21 cellular contexts compared by ENCODE assay signal in genomic region chr10:33413093-33413442, GRCh38.
A peak's percentile ranks its signal among the peaks of the same experiment; 100 is the strongest.
DNase-seq lines count a peak whose midpoint lies in the region; ATAC-seq and TF ChIP-seq lines count a peak whose summit lies in the region.
"Had no signal": no experiment of that assay in that cellular context is flagged by ENCODE, and none has a peak within 500 bp of the region (broad histone marks: within the 10 kb centered on the region; RNA-seq: fewer than 3 reads in every experiment).

No MANE protein-coding gene starts in this region.

- no peaks in the 10 kb centered on the region for H3K9me3 Mint-ChIP-seq in dendritic cell treated with granulocyte-macrophage colony-stimulating factor and Interleukin-4, amounts not matched to agents 40 ng/mL and 50 ng/mL, for 4 days
- peaks cover 0 to 4% (median 0%) of the 10 kb centered on the region in 11 donors for H3K9me3 Mint-ChIP-seq in naive thymus-derived CD4-positive, alpha-beta T cell
- H3K9me3 Mint-ChIP-seq: T-helper 1 cell treated with Interleukin-12 subunit alpha and Interleukin-12 subunit beta and Interleukin-4 antibody, amounts not matched to agents 30 μg/mL and 1 μg/mL, for 36 hours had no signal

- H3K4me3 ChIP-seq in BLaER1: no peak overlapping the region
- H3K4me3 ChIP-seq in naive thymus-derived CD4-positive, alpha-beta T cell (ENCODE audit: low read length): no peak overlapping the region
- H3K4me3 ChIP-seq: colonic mucosa, esophagus squamous epithelium, HAP-1, K562, stomach had no signal

- H3K27me3 Mint-ChIP-seq in dendritic cell treated with granulocyte-macrophage colony-stimulating factor and Interleukin-4, amounts not matched to agents 40 ng/mL and 50 ng/mL, for 4 days: peaks cover 14% of the 10 kb centered on the region
- H3K27me3 Mint-ChIP-seq in naive thymus-derived CD4-positive, alpha-beta T cell: peaks cover 18 to 34% (median 28%) of the 10 kb centered on the region in 5 donors
- H3K27me3 Mint-ChIP-seq: B cell had no signal

- DNase-seq in KBM-7: peak; percentile 38
- no peak for DNase-seq in naive thymus-derived CD4-positive, alpha-beta T cell
- no peak for DNase-seq in islet precursor cell
- DNase-seq in GOT3 (lab: John Stamatoyannopoulos, UW): no peak
- DNase-seq in HEK293T (ENCODE audit: extremely low spot score): no peak
- DNase-seq: colonic mucosa, DMS79 treated with DMSO at 0.1 percent for 48 hours, esophagus squamous epithelium, NCI-H1694 treated with DMSO at 0.1 percent for 48 hours, NCI-H526, RPMI8226, small intestine, stomach had no signal

- H3K27me3 ChIP-seq in BLaER1: no peaks in the 10 kb centered on the region
- H3K27me3 ChIP-seq in naive thymus-derived CD4-positive, alpha-beta T cell (ENCODE audit: control insufficient read depth in 2 of 2, insufficient read depth in 2 of 2, low read length in 2 of 2): no peaks in the 10 kb centered on the region
- H3K27me3 ChIP-seq: colonic mucosa, esophagus squamous epithelium, stomach had no signal

- H3K9ac ChIP-seq in BLaER1: no peak overlapping the region

- POLR2A ChIA-PET in naive thymus-derived CD4-positive, alpha-beta T cell (lab: Charles Lee): no interaction called here
- POLR2A ChIA-PET in HEK293T (lab: Yijun Ruan, JAX): no interaction called here

- ATAC-seq in naive thymus-derived CD4-positive, alpha-beta T cell: peak; percentile 18
- ATAC-seq in HG03469 (IDR thresholded peaks at IDR 0.05; ENCODE audit: unreplicated experiment): no peak
- ATAC-seq: K562 had no signal

- peak overlapping the region; percentile 43 for H3K27ac Mint-ChIP-seq in dendritic cell treated with granulocyte-macrophage colony-stimulating factor and Interleukin-4, amounts not matched to agents 40 ng/mL and 50 ng/mL, for 4 days
- H3K27ac Mint-ChIP-seq in naive thymus-derived CD4-positive, alpha-beta T cell: no peak overlapping the region
- H3K27ac Mint-ChIP-seq: activated naive CD8-positive, alpha-beta T cell; B cell; T-helper 1 cell treated with Interleukin-12 subunit alpha and Interleukin-12 subunit beta and Interleukin-4 antibody, amounts not matched to agents 30 μg/mL and 1 μg/mL, for 36 hours had no signal

- intact Hi-C loops in dendritic cell treated with granulocyte-macrophage colony-stimulating factor and Interleukin-4, amounts not matched to agents 40 ng/mL and 50 ng/mL, for 4 days (cut with micrococcal nuclease): no loop called here
- intact Hi-C loops in naive thymus-derived CD4-positive, alpha-beta T cell (cut with micrococcal nuclease): no loop called here

- H3K4me3 Mint-ChIP-seq in dendritic cell treated with granulocyte-macrophage colony-stimulating factor and Interleukin-4, amounts not matched to agents 40 ng/mL and 50 ng/mL, for 4 days: no peak overlapping the region
- H3K4me3 Mint-ChIP-seq in naive thymus-derived CD4-positive, alpha-beta T cell: no peak overlapping the region
- H3K4me3 Mint-ChIP-seq: activated naive CD8-positive, alpha-beta T cell; B cell; T-helper 1 cell treated with Interleukin-12 subunit alpha and Interleukin-12 subunit beta and Interleukin-4 antibody, amounts not matched to agents 30 μg/mL and 1 μg/mL, for 36 hours had no signal

- in situ Hi-C loops in KBM-7 (cut with MboI; ENCODE audit: low pct_unique_long_range_greater_than_20kb, low sequenced_read_pairs): no loop called here

- H3K9me3 ChIP-seq in BLaER1: 0 out of 2 replicates have a peak, but pooled peaks cover 3% of the 10 kb centered on the region
- no peaks in the 10 kb centered on the region for H3K9me3 ChIP-seq in naive thymus-derived CD4-positive, alpha-beta T cell (ENCODE audit: control insufficient read depth in 2 of 3, low read length in 3 of 3)
- H3K9me3 ChIP-seq: colonic mucosa, esophagus squamous epithelium, stomach had no signal

- peaks cover 25% of the 10 kb centered on the region for H3K4me1 Mint-ChIP-seq in dendritic cell treated with granulocyte-macrophage colony-stimulating factor and Interleukin-4, amounts not matched to agents 40 ng/mL and 50 ng/mL, for 4 days (ENCODE audit: low read depth)
- peaks cover 0 to 1% (median 0%) of the 10 kb centered on the region in 7 donors for H3K4me1 Mint-ChIP-seq in naive thymus-derived CD4-positive, alpha-beta T cell
- H3K4me1 Mint-ChIP-seq: B cell had no signal

- H3K36me3 ChIP-seq in BLaER1: no peaks in the 10 kb centered on the region
- no peaks in the 10 kb centered on the region for H3K36me3 ChIP-seq in naive thymus-derived CD4-positive, alpha-beta T cell (ENCODE audit: control insufficient read depth in 2 of 3, insufficient read depth in 3 of 3, low read length in 3 of 3)
- H3K36me3 ChIP-seq: colonic mucosa, esophagus squamous epithelium, HAP-1, stomach had no signal

- H3K4me1 ChIP-seq in BLaER1: peaks cover 10% of the 10 kb centered on the region; the same call in 1 of the 2 replicates
- no peaks in the 10 kb centered on the region for H3K4me1 ChIP-seq in naive thymus-derived CD4-positive, alpha-beta T cell (ENCODE audit: control insufficient read depth in 2 of 2, insufficient read depth in 2 of 2, low read length in 2 of 2)
- H3K4me1 ChIP-seq: colonic mucosa, HAP-1 had no signal

- H3K27ac ChIP-seq in BLaER1: no peak overlapping the region
- H3K27ac ChIP-seq in naive thymus-derived CD4-positive, alpha-beta T cell (ENCODE audit: low read depth, low read length): no peak overlapping the region
- H3K27ac ChIP-seq: colonic mucosa had no signal

- H3K36me3 Mint-ChIP-seq in dendritic cell treated with granulocyte-macrophage colony-stimulating factor and Interleukin-4, amounts not matched to agents 40 ng/mL and 50 ng/mL, for 4 days (ENCODE audit: low read depth): no peaks in the 10 kb centered on the region
- no peaks in the 10 kb centered on the region for H3K36me3 Mint-ChIP-seq in naive thymus-derived CD4-positive, alpha-beta T cell
- H3K36me3 Mint-ChIP-seq: activated naive CD8-positive, alpha-beta T cell had no signal

- no peaks in the 10 kb centered on the region for H4K20me1 ChIP-seq in BLaER1

- H3K4me2 ChIP-seq in BLaER1: peak overlapping the region; percentile 41

- CTCF ChIA-PET in naive thymus-derived CD4-positive, alpha-beta T cell (lab: Charles Lee): no interaction called here
- CTCF ChIA-PET in HEK293T (lab: Yijun Ruan, JAX): no interaction called here

TF ChIP-seq in HEK293T, 16 proteins besides CTCF, POLR2A, EP300 and RAD21:
- TF ChIP-seq ELF4 (IDR thresholded peaks at IDR 0.05): no peak
- TF ChIP-seq FOXM1 (IDR thresholded peaks at IDR 0.05; ENCODE audit: borderline replicate concordance): no peak
- no peak for TF ChIP-seq CTBP1 (IDR thresholded peaks at IDR 0.05; ENCODE audit: borderline replicate concordance)
- no peak for TF ChIP-seq ZNF384 (IDR thresholded peaks at IDR 0.05)
- TF ChIP-seq NFRKB (IDR thresholded peaks at IDR 0.05): no peak
- no peak for TF ChIP-seq HDGF (IDR thresholded peaks at IDR 0.05; ENCODE audit: borderline replicate concordance)
- TF ChIP-seq FOXA1 (IDR thresholded peaks at IDR 0.05): no peak
- TF ChIP-seq BHLHE40 (IDR thresholded peaks at IDR 0.05; ENCODE audit: borderline replicate concordance): no peak
- no peak for TF ChIP-seq SP1 (IDR thresholded peaks at IDR 0.05)
- no peak for TF ChIP-seq PKNOX1 (IDR thresholded peaks at IDR 0.05)
- TF ChIP-seq SUZ12 (IDR thresholded peaks at IDR 0.05): no peak
- no peak for TF ChIP-seq TARDBP (IDR thresholded peaks at IDR 0.05)
- no peak for TF ChIP-seq L3MBTL2 (conservative IDR thresholded peaks at IDR 0.05)
- TF ChIP-seq LEF1 (IDR thresholded peaks at IDR 0.05; ENCODE audit: borderline replicate concordance): no peak
- no peak for TF ChIP-seq FOXK2 (IDR thresholded peaks at IDR 0.05)
